ENCODE assay signal across 20 cellular contexts in genomic region chr3:183082355-183082915, GRCh38.
"Had no signal": no experiment of that assay in that cellular context is flagged by ENCODE, and none has a peak within 500 bp of the region (broad histone marks: within the 10 kb centered on the region; RNA-seq: fewer than 3 reads in every experiment).

No MANE protein-coding gene starts in this region.

- H3K27ac ChIP-seq: esophagus squamous epithelium, ovary, suprapubic skin had no signal

- H3K36me3 ChIP-seq: ovary had no signal

- H3K4me3 ChIP-seq: esophagus squamous epithelium, ovary, right lobe of liver, suprapubic skin had no signal

- H3K9me3 ChIP-seq: ovary, right lobe of liver, suprapubic skin had no signal

- H3K4me1 ChIP-seq: suprapubic skin had no signal

- H3K27me3 ChIP-seq: esophagus squamous epithelium, ovary, right lobe of liver, suprapubic skin had no signal

- DNase-seq: cerebellar nuclear complex; cortex of kidney; effector memory CD8-positive, alpha-beta T cell; erythroblast; esophagus squamous epithelium; hypothalamus; immature natural killer cell; natural killer cell; occipital lobe; ovary; right lobe of liver; small intestine; stimulated activated CD4-positive, alpha-beta T cell treated with anti-CD3 and anti-CD28 coated beads, Interleukin-12 subunit alpha, Interleukin-12 subunit beta, amount 100 ng/mL, for 4 hours; stimulated activated CD4-positive, alpha-beta T cell treated with anti-CD3 and anti-CD28 coated beads, Interleukin-1b, Interleukin-23, amount 100 ng/mL, for 48 hours; stimulated activated CD4-positive, alpha-beta T cell treated with anti-CD3 and anti-CD28 coated beads, Interleukin-4, amount 100 ng/mL, for 1 hour; stimulated activated CD8-positive, alpha-beta memory T cell treated with anti-CD3 and anti-CD28 coated beads, Interleukin-4, amount 100 ng/mL, for 48 hours; stimulated activated naive CD4-positive, alpha-beta T cell; stimulated activated naive CD8-positive, alpha-beta T cell treated with anti-CD3 and anti-CD28 coated beads, Interleukin-15, amount 100 ng/mL, for 72 hours; trophoblast cell had no signal

- ATAC-seq: effector memory CD8-positive, alpha-beta T cell; natural killer cell; stimulated activated naive CD8-positive, alpha-beta T cell treated with anti-CD3 and anti-CD28 coated beads, Interleukin-15, amount 100 ng/mL, for 72 hours had no signal
